In the genomic region with DNA sequence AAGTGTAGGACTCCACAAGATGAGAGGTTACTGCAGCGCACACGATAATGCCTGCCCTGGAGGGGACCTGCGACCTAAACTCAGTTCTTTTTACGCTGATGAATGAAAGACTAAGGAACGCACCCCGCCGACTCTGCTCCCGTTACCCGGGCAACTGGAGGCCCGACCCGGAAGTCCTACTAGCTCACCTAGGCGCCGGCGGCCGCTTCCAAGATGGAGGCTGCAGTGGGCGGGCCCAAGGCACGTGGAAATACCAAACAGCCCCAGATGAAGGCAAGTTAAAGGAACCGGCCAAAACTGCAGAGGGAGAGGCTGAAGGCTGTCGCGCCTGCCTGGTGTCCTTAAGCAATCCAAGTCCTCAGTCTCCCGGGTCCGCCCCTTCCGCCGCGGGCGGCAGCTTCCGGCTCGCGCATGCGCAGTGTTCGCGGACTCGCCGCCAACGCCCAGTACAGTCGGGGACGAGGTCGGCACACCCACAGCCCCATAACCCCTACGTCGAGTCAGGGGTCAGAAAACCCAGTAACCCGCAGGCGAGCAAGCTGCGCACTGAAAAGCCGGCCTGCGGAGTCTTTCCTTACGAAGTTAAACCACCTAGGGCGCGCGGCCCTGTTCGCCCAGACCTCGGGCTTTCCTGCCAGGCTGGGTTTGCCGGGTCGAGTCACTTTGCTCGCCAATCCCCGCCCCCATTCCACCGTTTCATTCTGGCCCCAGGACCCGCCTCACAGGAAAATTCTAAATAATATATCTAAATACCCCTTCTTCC, we compare ENCODE assay signal across 1 cellular context.
TF ChIP-seq lines count a peak whose summit lies in the region.

A gene with protein sequence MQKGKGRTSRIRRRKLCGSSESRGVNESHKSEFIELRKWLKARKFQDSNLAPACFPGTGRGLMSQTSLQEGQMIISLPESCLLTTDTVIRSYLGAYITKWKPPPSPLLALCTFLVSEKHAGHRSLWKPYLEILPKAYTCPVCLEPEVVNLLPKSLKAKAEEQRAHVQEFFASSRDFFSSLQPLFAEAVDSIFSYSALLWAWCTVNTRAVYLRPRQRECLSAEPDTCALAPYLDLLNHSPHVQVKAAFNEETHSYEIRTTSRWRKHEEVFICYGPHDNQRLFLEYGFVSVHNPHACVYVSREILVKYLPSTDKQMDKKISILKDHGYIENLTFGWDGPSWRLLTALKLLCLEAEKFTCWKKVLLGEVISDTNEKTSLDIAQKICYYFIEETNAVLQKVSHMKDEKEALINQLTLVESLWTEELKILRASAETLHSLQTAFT (minus strand): TSS at position 368 of the 763 bp plus-strand sequence. CDS start 1,638 bp downstream, outside the sequence.

TF ChIP-seq in GM12878, 131 proteins besides CTCF, POLR2A, EP300 and RAD21 (continued from another document and continues in another):
- TF ChIP-seq, protein P1, sequence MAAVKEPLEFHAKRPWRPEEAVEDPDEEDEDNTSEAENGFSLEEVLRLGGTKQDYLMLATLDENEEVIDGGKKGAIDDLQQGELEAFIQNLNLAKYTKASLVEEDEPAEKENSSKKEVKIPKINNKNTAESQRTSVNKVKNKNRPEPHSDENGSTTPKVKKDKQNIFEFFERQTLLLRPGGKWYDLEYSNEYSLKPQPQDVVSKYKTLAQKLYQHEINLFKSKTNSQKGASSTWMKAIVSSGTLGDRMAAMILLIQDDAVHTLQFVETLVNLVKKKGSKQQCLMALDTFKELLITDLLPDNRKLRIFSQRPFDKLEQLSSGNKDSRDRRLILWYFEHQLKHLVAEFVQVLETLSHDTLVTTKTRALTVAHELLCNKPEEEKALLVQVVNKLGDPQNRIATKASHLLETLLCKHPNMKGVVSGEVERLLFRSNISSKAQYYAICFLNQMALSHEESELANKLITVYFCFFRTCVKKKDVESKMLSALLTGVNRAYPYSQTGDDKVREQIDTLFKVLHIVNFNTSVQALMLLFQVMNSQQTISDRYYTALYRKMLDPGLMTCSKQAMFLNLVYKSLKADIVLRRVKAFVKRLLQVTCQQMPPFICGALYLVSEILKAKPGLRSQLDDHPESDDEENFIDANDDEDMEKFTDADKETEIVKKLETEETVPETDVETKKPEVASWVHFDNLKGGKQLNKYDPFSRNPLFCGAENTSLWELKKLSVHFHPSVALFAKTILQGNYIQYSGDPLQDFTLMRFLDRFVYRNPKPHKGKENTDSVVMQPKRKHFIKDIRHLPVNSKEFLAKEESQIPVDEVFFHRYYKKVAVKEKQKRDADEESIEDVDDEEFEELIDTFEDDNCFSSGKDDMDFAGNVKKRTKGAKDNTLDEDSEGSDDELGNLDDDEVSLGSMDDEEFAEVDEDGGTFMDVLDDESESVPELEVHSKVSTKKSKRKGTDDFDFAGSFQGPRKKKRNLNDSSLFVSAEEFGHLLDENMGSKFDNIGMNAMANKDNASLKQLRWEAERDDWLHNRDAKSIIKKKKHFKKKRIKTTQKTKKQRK (IDR thresholded peaks at IDR 0.05; ENCODE audit: low read depth, low read length): no peak
- TF ChIP-seq YBX1 (IDR thresholded peaks at IDR 0.05): no peak
- peak; percentile 87 for TF ChIP-seq GABPA (IDR thresholded peaks at IDR 0.05; ENCODE audit: low read depth)
- TF ChIP-seq TARDBP (IDR thresholded peaks at IDR 0.05; ENCODE audit: borderline replicate concordance): no peak
- TF ChIP-seq SMAD5 (IDR thresholded peaks at IDR 0.05; ENCODE audit: low read depth): peak; percentile 81; the same call in 1 of the 2 replicates
- TF ChIP-seq POLR2AphosphoS2 (IDR thresholded peaks at IDR 0.05; ENCODE audit: low read depth, low read length): peak; percentile 80; the same call in 1 of the 2 replicates
- peak; percentile 86 for TF ChIP-seq ZNF207 (IDR thresholded peaks at IDR 0.05; ENCODE audit: borderline replicate concordance)
- TF ChIP-seq, protein P2, sequence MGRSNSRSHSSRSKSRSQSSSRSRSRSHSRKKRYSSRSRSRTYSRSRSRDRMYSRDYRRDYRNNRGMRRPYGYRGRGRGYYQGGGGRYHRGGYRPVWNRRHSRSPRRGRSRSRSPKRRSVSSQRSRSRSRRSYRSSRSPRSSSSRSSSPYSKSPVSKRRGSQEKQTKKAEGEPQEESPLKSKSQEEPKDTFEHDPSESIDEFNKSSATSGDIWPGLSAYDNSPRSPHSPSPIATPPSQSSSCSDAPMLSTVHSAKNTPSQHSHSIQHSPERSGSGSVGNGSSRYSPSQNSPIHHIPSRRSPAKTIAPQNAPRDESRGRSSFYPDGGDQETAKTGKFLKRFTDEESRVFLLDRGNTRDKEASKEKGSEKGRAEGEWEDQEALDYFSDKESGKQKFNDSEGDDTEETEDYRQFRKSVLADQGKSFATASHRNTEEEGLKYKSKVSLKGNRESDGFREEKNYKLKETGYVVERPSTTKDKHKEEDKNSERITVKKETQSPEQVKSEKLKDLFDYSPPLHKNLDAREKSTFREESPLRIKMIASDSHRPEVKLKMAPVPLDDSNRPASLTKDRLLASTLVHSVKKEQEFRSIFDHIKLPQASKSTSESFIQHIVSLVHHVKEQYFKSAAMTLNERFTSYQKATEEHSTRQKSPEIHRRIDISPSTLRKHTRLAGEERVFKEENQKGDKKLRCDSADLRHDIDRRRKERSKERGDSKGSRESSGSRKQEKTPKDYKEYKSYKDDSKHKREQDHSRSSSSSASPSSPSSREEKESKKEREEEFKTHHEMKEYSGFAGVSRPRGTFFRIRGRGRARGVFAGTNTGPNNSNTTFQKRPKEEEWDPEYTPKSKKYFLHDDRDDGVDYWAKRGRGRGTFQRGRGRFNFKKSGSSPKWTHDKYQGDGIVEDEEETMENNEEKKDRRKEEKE (IDR thresholded peaks at IDR 0.05): no peak
- TF ChIP-seq HDAC6 (IDR thresholded peaks at IDR 0.05; ENCODE audit: unreplicated experiment): no peak
- TF ChIP-seq BHLHE40 (IDR thresholded peaks at IDR 0.05; ENCODE audit: borderline replicate concordance in 1 of 2, low read depth in 2 of 2, low read length in 1 of 2): peak; percentile 68 to 82
- peak; percentile 78 for TF ChIP-seq KLF5 (IDR thresholded peaks at IDR 0.05; ENCODE audit: partially characterized antibody)
- TF ChIP-seq, protein P3, sequence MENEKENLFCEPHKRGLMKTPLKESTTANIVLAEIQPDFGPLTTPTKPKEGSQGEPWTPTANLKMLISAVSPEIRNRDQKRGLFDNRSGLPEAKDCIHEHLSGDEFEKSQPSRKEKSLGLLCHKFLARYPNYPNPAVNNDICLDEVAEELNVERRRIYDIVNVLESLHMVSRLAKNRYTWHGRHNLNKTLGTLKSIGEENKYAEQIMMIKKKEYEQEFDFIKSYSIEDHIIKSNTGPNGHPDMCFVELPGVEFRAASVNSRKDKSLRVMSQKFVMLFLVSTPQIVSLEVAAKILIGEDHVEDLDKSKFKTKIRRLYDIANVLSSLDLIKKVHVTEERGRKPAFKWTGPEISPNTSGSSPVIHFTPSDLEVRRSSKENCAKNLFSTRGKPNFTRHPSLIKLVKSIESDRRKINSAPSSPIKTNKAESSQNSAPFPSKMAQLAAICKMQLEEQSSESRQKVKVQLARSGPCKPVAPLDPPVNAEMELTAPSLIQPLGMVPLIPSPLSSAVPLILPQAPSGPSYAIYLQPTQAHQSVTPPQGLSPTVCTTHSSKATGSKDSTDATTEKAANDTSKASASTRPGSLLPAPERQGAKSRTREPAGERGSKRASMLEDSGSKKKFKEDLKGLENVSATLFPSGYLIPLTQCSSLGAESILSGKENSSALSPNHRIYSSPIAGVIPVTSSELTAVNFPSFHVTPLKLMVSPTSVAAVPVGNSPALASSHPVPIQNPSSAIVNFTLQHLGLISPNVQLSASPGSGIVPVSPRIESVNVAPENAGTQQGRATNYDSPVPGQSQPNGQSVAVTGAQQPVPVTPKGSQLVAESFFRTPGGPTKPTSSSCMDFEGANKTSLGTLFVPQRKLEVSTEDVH (IDR thresholded peaks at IDR 0.05; ENCODE audit: low read depth, partially characterized antibody): no peak
- no peak for TF ChIP-seq PAX8 (IDR thresholded peaks at IDR 0.05)
- TF ChIP-seq, protein P4, sequence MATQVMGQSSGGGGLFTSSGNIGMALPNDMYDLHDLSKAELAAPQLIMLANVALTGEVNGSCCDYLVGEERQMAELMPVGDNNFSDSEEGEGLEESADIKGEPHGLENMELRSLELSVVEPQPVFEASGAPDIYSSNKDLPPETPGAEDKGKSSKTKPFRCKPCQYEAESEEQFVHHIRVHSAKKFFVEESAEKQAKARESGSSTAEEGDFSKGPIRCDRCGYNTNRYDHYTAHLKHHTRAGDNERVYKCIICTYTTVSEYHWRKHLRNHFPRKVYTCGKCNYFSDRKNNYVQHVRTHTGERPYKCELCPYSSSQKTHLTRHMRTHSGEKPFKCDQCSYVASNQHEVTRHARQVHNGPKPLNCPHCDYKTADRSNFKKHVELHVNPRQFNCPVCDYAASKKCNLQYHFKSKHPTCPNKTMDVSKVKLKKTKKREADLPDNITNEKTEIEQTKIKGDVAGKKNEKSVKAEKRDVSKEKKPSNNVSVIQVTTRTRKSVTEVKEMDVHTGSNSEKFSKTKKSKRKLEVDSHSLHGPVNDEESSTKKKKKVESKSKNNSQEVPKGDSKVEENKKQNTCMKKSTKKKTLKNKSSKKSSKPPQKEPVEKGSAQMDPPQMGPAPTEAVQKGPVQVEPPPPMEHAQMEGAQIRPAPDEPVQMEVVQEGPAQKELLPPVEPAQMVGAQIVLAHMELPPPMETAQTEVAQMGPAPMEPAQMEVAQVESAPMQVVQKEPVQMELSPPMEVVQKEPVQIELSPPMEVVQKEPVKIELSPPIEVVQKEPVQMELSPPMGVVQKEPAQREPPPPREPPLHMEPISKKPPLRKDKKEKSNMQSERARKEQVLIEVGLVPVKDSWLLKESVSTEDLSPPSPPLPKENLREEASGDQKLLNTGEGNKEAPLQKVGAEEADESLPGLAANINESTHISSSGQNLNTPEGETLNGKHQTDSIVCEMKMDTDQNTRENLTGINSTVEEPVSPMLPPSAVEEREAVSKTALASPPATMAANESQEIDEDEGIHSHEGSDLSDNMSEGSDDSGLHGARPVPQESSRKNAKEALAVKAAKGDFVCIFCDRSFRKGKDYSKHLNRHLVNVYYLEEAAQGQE (IDR thresholded peaks at IDR 0.05; ENCODE audit: low read depth, low read length): no peak
- TF ChIP-seq, protein P5, sequence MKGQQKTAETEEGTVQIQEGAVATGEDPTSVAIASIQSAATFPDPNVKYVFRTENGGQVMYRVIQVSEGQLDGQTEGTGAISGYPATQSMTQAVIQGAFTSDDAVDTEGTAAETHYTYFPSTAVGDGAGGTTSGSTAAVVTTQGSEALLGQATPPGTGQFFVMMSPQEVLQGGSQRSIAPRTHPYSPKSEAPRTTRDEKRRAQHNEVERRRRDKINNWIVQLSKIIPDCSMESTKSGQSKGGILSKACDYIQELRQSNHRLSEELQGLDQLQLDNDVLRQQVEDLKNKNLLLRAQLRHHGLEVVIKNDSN (IDR thresholded peaks at IDR 0.05; ENCODE audit: borderline replicate concordance, extremely low read length, insufficient read depth, low read depth, low read length): no peak
- peak; percentile 55 for TF ChIP-seq LARP7 (IDR thresholded peaks at IDR 0.05)
- TF ChIP-seq, protein P6, sequence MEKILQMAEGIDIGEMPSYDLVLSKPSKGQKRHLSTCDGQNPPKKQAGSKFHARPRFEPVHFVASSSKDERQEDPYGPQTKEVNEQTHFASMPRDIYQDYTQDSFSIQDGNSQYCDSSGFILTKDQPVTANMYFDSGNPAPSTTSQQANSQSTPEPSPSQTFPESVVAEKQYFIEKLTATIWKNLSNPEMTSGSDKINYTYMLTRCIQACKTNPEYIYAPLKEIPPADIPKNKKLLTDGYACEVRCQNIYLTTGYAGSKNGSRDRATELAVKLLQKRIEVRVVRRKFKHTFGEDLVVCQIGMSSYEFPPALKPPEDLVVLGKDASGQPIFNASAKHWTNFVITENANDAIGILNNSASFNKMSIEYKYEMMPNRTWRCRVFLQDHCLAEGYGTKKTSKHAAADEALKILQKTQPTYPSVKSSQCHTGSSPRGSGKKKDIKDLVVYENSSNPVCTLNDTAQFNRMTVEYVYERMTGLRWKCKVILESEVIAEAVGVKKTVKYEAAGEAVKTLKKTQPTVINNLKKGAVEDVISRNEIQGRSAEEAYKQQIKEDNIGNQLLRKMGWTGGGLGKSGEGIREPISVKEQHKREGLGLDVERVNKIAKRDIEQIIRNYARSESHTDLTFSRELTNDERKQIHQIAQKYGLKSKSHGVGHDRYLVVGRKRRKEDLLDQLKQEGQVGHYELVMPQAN (conservative IDR thresholded peaks at IDR 0.05): peak; percentile 98
- TF ChIP-seq MYC (IDR thresholded peaks at IDR 0.05; ENCODE audit: insufficient read depth, insufficient read length, insufficient replicate concordance, low read length, severe bottlenecking): peak; percentile 70
- TF ChIP-seq NFYA (IDR thresholded peaks at IDR 0.05; ENCODE audit: borderline replicate concordance, low read depth, low read length): no peak
- TF ChIP-seq, protein P7, sequence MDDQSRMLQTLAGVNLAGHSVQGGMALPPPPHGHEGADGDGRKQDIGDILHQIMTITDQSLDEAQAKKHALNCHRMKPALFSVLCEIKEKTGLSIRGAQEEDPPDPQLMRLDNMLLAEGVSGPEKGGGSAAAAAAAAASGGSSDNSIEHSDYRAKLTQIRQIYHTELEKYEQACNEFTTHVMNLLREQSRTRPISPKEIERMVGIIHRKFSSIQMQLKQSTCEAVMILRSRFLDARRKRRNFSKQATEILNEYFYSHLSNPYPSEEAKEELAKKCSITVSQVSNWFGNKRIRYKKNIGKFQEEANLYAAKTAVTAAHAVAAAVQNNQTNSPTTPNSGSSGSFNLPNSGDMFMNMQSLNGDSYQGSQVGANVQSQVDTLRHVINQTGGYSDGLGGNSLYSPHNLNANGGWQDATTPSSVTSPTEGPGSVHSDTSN (IDR thresholded peaks at IDR 0.05; ENCODE audit: insufficient replicate concordance, low read depth, low read length): no peak
- TF ChIP-seq, protein P8, sequence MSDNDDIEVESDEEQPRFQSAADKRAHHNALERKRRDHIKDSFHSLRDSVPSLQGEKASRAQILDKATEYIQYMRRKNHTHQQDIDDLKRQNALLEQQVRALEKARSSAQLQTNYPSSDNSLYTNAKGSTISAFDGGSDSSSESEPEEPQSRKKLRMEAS (IDR thresholded peaks at IDR 0.05; ENCODE audit: low read depth, low read length): peak; percentile 60; the same call in 1 of the 2 replicates
- peak; percentile 70; the same call in 1 of the 2 replicates for TF ChIP-seq PML (IDR thresholded peaks at IDR 0.05; ENCODE audit: low read length)
- TF ChIP-seq, protein P9, sequence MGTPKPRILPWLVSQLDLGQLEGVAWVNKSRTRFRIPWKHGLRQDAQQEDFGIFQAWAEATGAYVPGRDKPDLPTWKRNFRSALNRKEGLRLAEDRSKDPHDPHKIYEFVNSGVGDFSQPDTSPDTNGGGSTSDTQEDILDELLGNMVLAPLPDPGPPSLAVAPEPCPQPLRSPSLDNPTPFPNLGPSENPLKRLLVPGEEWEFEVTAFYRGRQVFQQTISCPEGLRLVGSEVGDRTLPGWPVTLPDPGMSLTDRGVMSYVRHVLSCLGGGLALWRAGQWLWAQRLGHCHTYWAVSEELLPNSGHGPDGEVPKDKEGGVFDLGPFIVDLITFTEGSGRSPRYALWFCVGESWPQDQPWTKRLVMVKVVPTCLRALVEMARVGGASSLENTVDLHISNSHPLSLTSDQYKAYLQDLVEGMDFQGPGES (IDR thresholded peaks at IDR 0.05): 0 out of 2 replicates have a peak, but pooled peaks have one; percentile 19
- peak; percentile 90 for TF ChIP-seq NR2F1 (conservative IDR thresholded peaks at IDR 0.05)
